ENCODE assay signal across 14 cellular contexts in the genomic region with DNA sequence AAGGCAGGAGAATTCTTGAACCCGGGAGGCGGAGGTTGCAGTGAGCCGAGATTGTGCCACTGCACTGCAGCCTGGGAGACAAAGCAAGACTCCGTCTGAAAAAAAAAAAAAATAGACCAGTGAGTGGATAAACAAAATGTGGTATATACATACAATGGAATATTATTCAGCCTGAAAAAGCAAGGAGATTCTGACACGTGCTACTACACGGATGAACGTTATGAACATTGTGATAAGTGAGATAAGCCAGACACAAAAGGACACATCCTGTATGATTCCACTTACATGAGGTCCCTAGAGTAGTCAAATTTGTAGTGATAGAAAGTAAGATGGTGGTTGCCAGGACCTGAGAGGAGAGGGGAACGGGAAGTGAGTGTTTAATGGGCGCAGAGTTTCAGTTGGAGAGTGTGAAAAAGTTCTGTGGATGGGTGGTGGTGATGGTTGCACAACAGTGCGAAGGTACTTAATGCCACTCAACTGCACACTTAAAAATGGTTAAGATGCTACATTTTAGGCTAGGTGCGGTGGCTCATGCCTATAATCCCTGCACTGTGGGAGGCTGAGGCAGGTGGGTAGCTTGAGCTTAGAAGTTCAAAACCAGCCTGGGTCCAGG. TPM values are rescaled to one million over a fixed set of nuclear protein-coding genes. Genes with fewer than 3 reads are reported as not detected.
DNase-seq lines count a peak whose midpoint lies in the region; ATAC-seq and TF ChIP-seq lines count a peak whose summit lies in the region.
"Had no signal": no experiment of that assay in that cellular context is flagged by ENCODE, and none has a peak within 500 bp of the region (broad histone marks: within the 10 kb centered on the region; RNA-seq: fewer than 3 reads in every experiment).

No MANE protein-coding gene starts in this region.

- H3K9me3 Mint-ChIP-seq in activated naive CD4-positive, alpha-beta T cell treated with anti-CD3 and anti-CD28 coated beads, Interleukin-2, amount 50 U/mL, for 72 hours = no peaks in the 10 kb centered on the region
- H3K9me3 Mint-ChIP-seq: mesothelial cell of epicardium had no signal

- H3K9ac ChIP-seq in smooth muscle cell (ENCODE audit: low read depth) = peak overlapping the region; percentile 48
- H3K9ac ChIP-seq: parathyroid adenoma had no signal

- no peaks in the 10 kb centered on the region for H3K36me3 ChIP-seq in smooth muscle cell (ENCODE audit: low read depth)
- H3K36me3 ChIP-seq: Peyer's patch had no signal

- H3K27ac ChIP-seq in smooth muscle cell (ENCODE audit: low read depth) = peak overlapping the region; percentile 81
- H3K27ac ChIP-seq: parathyroid adenoma had no signal

- no peak overlapping the region for H2AFZ ChIP-seq in smooth muscle cell (ENCODE audit: low read depth)
- H2AFZ ChIP-seq: parathyroid adenoma had no signal

- no peak for TF ChIP-seq CTCF in smooth muscle cell (IDR thresholded peaks at IDR 0.05; ENCODE audit: borderline replicate concordance, insufficient read depth, poor library complexity, severe bottlenecking)

- no peaks in the 10 kb centered on the region for H4K20me1 ChIP-seq in smooth muscle cell (ENCODE audit: low read depth)

- no peaks in the 10 kb centered on the region for H3K36me3 Mint-ChIP-seq in activated naive CD4-positive, alpha-beta T cell treated with anti-CD3 and anti-CD28 coated beads, Interleukin-2, amount 50 U/mL, for 72 hours
- H3K36me3 Mint-ChIP-seq: mesothelial cell of epicardium had no signal

- WGBS in smooth muscle cell (ENCODE audit: low lambda C conversion rate) = 96% methylated on average over 11 of the region's 11 CpGs

- peak; percentile 20 for DNase-seq in activated T-cell treated with anti-CD3 and anti-CD28 coated beads, Interleukin-2, amount 50 U/mL, for 1 hour
- no peak for DNase-seq in activated T-cell treated with anti-CD3 and anti-CD28 coated beads for 4 hours
- peak; percentile 42 for DNase-seq in NOMO-1 treated with dmso at 0.1 percent for 144 hours (lab: John Stamatoyannopoulos, UW; ENCODE audit: unreplicated experiment)
- DNase-seq in activated naive CD4-positive, alpha-beta T cell treated with anti-CD3 and anti-CD28 coated beads, Interleukin-2, amount 50 U/mL, for 72 hours (ENCODE audit: low spot score in 2 of 2) = peak in 1 of 2 donors; percentile 53
- DNase-seq in smooth muscle cell (lab: John Stamatoyannopoulos, UW; ENCODE audit: unreplicated experiment) = no peak
- DNase-seq in amygdala (lab: John Stamatoyannopoulos, UW) = no peak
- no peak for DNase-seq in GOT3 (lab: John Stamatoyannopoulos, UW)
- DNase-seq: body of pancreas, foreskin melanocyte, Peyer's patch, T1000 had no signal

- H3K4me3 ChIP-seq in smooth muscle cell = no peak overlapping the region
- H3K4me3 ChIP-seq: body of pancreas had no signal

- H3F3A ChIP-seq in smooth muscle cell (ENCODE audit: low read depth) = no peaks in the 10 kb centered on the region

- no peaks in the 10 kb centered on the region for H3K9me3 ChIP-seq in smooth muscle cell (replicated peaks; ENCODE audit: low read depth)
- H3K9me3 ChIP-seq: body of pancreas, Peyer's patch had no signal

- H3K79me2 ChIP-seq in smooth muscle cell (ENCODE audit: low read depth) = no peaks in the 10 kb centered on the region
- H3K79me2 ChIP-seq: parathyroid adenoma had no signal

- H3K27me3 ChIP-seq in smooth muscle cell (ENCODE audit: low read depth) = no peaks in the 10 kb centered on the region
- H3K27me3 ChIP-seq: body of pancreas, Peyer's patch had no signal

- no peak overlapping the region for H3K4me2 ChIP-seq in smooth muscle cell

- ATAC-seq in activated naive CD4-positive, alpha-beta T cell treated with anti-CD3 and anti-CD28 coated beads, Interleukin-2, amount 50 U/mL, for 72 hours = peak; percentile 37 to 47
- no peak for ATAC-seq in GM18868 (IDR thresholded peaks at IDR 0.05; ENCODE audit: unreplicated experiment)

- H3K4me1 ChIP-seq in smooth muscle cell (ENCODE audit: low read depth) = peaks cover 2% of the 10 kb centered on the region

- peak overlapping the region; percentile 0 to 84 for H3K27ac Mint-ChIP-seq in activated naive CD4-positive, alpha-beta T cell treated with anti-CD3 and anti-CD28 coated beads, Interleukin-2, amount 50 U/mL, for 72 hours
- H3K27ac Mint-ChIP-seq: mesothelial cell of epicardium had no signal

RNA-seq across cellular contexts. Expression of a gene that starts 38.3 kb away (rescaled TPM):
- total RNA-seq in activated naive CD4-positive, alpha-beta T cell treated with anti-CD3 and anti-CD28 coated beads, Interleukin-2, amount 50 U/mL, for 72 hours = 100 to 1,000 TPM in 1 of 2 donors, 10 to 100 TPM in 1; 97.3 to 157 TPM
- 28.0 and 92.5 TPM in 2 replicates for total RNA-seq in smooth muscle cell
- 43.6 and 45.1 TPM in 2 replicates for polyA plus RNA-seq in smooth muscle cell

RNA-seq across cellular contexts. Expression of a gene that starts 49.2 kb away (rescaled TPM):
- 10 to 100 TPM; 82.3 to 98.6 TPM for total RNA-seq in activated naive CD4-positive, alpha-beta T cell treated with anti-CD3 and anti-CD28 coated beads, Interleukin-2, amount 50 U/mL, for 72 hours
- 33.8 and 54.8 TPM in 2 replicates for total RNA-seq in smooth muscle cell
- polyA plus RNA-seq in smooth muscle cell = 15.0 and 16.1 TPM in 2 replicates

RNA-seq across cellular contexts. Expression of a gene that starts 57.0 kb away (rescaled TPM):
- 10 to 100 TPM; 63.9 to 75.1 TPM for total RNA-seq in activated naive CD4-positive, alpha-beta T cell treated with anti-CD3 and anti-CD28 coated beads, Interleukin-2, amount 50 U/mL, for 72 hours
- total RNA-seq in smooth muscle cell = 53.1 and 61.8 TPM in 2 replicates
- polyA plus RNA-seq in smooth muscle cell = 43.8 and 47.3 TPM in 2 replicates

Comparison
In these comparisons a context has a peak if more than half of its experiments do, and no peak if none do; other contexts are left out.
1. DNase-seq: peak in activated T-cell treated with anti-CD3 and anti-CD28 coated beads, Interleukin-2, amount 50 U/mL, for 1 hour (single experiment) and NOMO-1 treated with dmso at 0.1 percent for 144 hours (single experiment); none in activated T-cell treated with anti-CD3 and anti-CD28 coated beads for 4 hours (single experiment), smooth muscle cell (single experiment), amygdala (0 of 56) and GOT3 (single experiment).